Comparison of ENCODE assay signal across 16 cellular contexts in genomic region chr2:138689705-138690104, GRCh38.
DNase-seq lines count a peak whose midpoint lies in the region; ATAC-seq and FAIRE-seq lines count a peak whose summit lies in the region.
"Had no signal": no experiment of that assay in that cellular context is flagged by ENCODE, and none has a peak within 500 bp of the region (broad histone marks: within the 10 kb centered on the region; RNA-seq: fewer than 3 reads in every experiment).

No MANE protein-coding gene starts in this region.

- FAIRE-seq in small intestine (lab: Jason Lieb, UNC) = no peak

- no peaks in the 10 kb centered on the region for H3K36me3 Mint-ChIP-seq in activated T-helper 2 cell treated with anti-CD3 and anti-CD28 coated beads, Interferon-gamma antibody, Interleukin-2, Interleukin-4, amounts not matched to agents 10 μg/mL and 5 μg/mL and 100 μg/mL, durations not matched to agents 14 hours and 24 hours and 36 hours (ENCODE audit: low read depth)

- no peak overlapping the region for H3K27ac ChIP-seq in small intestine (ENCODE audit: low read depth in 1 of 2, low read length in 1 of 2)
- H3K27ac ChIP-seq: coronary artery, psoas muscle, tibial nerve had no signal

- intact Hi-C loops in activated T-helper 2 cell treated with anti-CD3 and anti-CD28 coated beads, Interferon-gamma antibody, Interleukin-2, Interleukin-4, amounts not matched to agents 10 μg/mL and 5 μg/mL and 100 μg/mL, durations not matched to agents 14 hours and 24 hours and 36 hours (cut with micrococcal nuclease) = no loop called here

- H3K4me1 ChIP-seq in small intestine (ENCODE audit: control insufficient read depth in 2 of 2, insufficient read depth in 1 of 2, low read depth in 1 of 2, low read length in 1 of 2) = no peaks in the 10 kb centered on the region
- H3K4me1 ChIP-seq: psoas muscle, tibial nerve had no signal

- H3K27ac Mint-ChIP-seq in activated T-helper 2 cell treated with anti-CD3 and anti-CD28 coated beads, Interferon-gamma antibody, Interleukin-2, Interleukin-4, amounts not matched to agents 10 μg/mL and 5 μg/mL and 100 μg/mL, durations not matched to agents 14 hours and 24 hours and 36 hours = peak overlapping the region; percentile 59

- no peaks in the 10 kb centered on the region for H3K9me3 Mint-ChIP-seq in activated T-helper 2 cell treated with anti-CD3 and anti-CD28 coated beads, Interferon-gamma antibody, Interleukin-2, Interleukin-4, amounts not matched to agents 10 μg/mL and 5 μg/mL and 100 μg/mL, durations not matched to agents 14 hours and 24 hours and 36 hours

- no peak overlapping the region for H3K4me3 ChIP-seq in small intestine (ENCODE audit: low read depth in 1 of 2, low read length in 2 of 2)
- H3K4me3 ChIP-seq: coronary artery, psoas muscle, tibial nerve had no signal

- peak; percentile 91 for ATAC-seq in GM18861 (IDR thresholded peaks at IDR 0.05; ENCODE audit: unreplicated experiment)
- ATAC-seq in HG03565 (IDR thresholded peaks at IDR 0.05; ENCODE audit: unreplicated experiment) = peak; percentile 60
- no peak for ATAC-seq in GM21723 (IDR thresholded peaks at IDR 0.05; ENCODE audit: unreplicated experiment)
- ATAC-seq: psoas muscle had no signal

- H3K36me3 ChIP-seq in small intestine (ENCODE audit: control insufficient read depth in 2 of 2, insufficient read depth in 2 of 2, low read length in 2 of 2) = no peaks in the 10 kb centered on the region
- H3K36me3 ChIP-seq: tibial nerve had no signal

- H3K27me3 Mint-ChIP-seq in activated T-helper 2 cell treated with anti-CD3 and anti-CD28 coated beads, Interferon-gamma antibody, Interleukin-2, Interleukin-4, amounts not matched to agents 10 μg/mL and 5 μg/mL and 100 μg/mL, durations not matched to agents 14 hours and 24 hours and 36 hours (ENCODE audit: low read depth) = peaks cover under 1% of the 10 kb centered on the region

- peak; percentile 58 for DNase-seq in Ammon's horn (ENCODE audit: low spot score)
- no peak for DNase-seq in activated T-helper 2 cell treated with anti-CD3 and anti-CD28 coated beads, Interferon-gamma antibody, Interleukin-2, Interleukin-4, amounts not matched to agents 10 μg/mL and 5 μg/mL and 100 μg/mL, durations not matched to agents 14 hours and 24 hours and 36 hours (ENCODE audit: low spot score)
- no peak for DNase-seq in cortex of kidney (lab: John Stamatoyannopoulos, UW)
- no peak for DNase-seq in small intestine
- no peak for DNase-seq in iPS-NIHi7 (ENCODE audit: extremely low spot score)
- DNase-seq: activated naive CD4-positive, alpha-beta T cell treated with Interleukin-2 at 50 U/mL for 16 hours; C1 segment of cervical spinal cord; glutamatergic neuron; NCI-H1048; NCI-H82; psoas muscle had no signal

- no peaks in the 10 kb centered on the region for H3K9me3 ChIP-seq in small intestine (ENCODE audit: control insufficient read depth, low read depth)
- H3K9me3 ChIP-seq: psoas muscle, tibial nerve had no signal

- 40 to 58% (median 51%) methylated on average over 4 of the region's 4 CpGs for WGBS in small intestine, 3 donors

- no peak overlapping the region for H3K4me3 Mint-ChIP-seq in activated T-helper 2 cell treated with anti-CD3 and anti-CD28 coated beads, Interferon-gamma antibody, Interleukin-2, Interleukin-4, amounts not matched to agents 10 μg/mL and 5 μg/mL and 100 μg/mL, durations not matched to agents 14 hours and 24 hours and 36 hours (ENCODE audit: low read depth)

- peaks cover 17% of the 10 kb centered on the region for H3K4me1 Mint-ChIP-seq in activated T-helper 2 cell treated with anti-CD3 and anti-CD28 coated beads, Interferon-gamma antibody, Interleukin-2, Interleukin-4, amounts not matched to agents 10 μg/mL and 5 μg/mL and 100 μg/mL, durations not matched to agents 14 hours and 24 hours and 36 hours (ENCODE audit: low read depth)

- no peaks in the 10 kb centered on the region for H3K27me3 ChIP-seq in small intestine (ENCODE audit: control insufficient read depth in 2 of 2, insufficient read depth in 2 of 2, low read length in 2 of 2)
- H3K27me3 ChIP-seq: tibial nerve had no signal
